ENCODE assay signal across 28 cellular contexts in genomic region chr11:17992916-17993315, GRCh38. TPM values are rescaled to one million over a fixed set of nuclear protein-coding genes. Genes with fewer than 3 reads are reported as not detected.
A peak's percentile ranks its signal among the peaks of the same experiment; 100 is the strongest.
DNase-seq lines count a peak whose midpoint lies in the region; ATAC-seq, FAIRE-seq and TF ChIP-seq lines count a peak whose summit lies in the region.
"Had no signal": no experiment of that assay in that cellular context is flagged by ENCODE, and none has a peak within 500 bp of the region (broad histone marks: within the 10 kb centered on the region; RNA-seq: fewer than 3 reads in every experiment).

No MANE protein-coding gene starts in this region.

- no peaks in the 10 kb centered on the region for H3K9me3 Mint-ChIP-seq in activated T-cell treated with anti-CD3 and anti-CD28 coated beads, Interleukin-2, amount 50 U/mL, for 72 hours
- H3K9me3 Mint-ChIP-seq in activated T-cell treated with anti-CD3 and anti-CD28 coated beads, Interleukin-2, amount 50 U/mL, for 4 hours, result no peaks in the 10 kb centered on the region
- H3K9me3 Mint-ChIP-seq: central memory CD8-positive, alpha-beta T cell; memory B cell; naive thymus-derived CD4-positive, alpha-beta T cell; stimulated activated naive CD8-positive, alpha-beta T cell treated with anti-CD3 and anti-CD28 coated beads, Interleukin-15, amount 100 ng/mL, for 72 hours had no signal

- no peaks in the 10 kb centered on the region for H3K4me1 Mint-ChIP-seq in activated T-cell treated with anti-CD3 and anti-CD28 coated beads, Interleukin-2, amount 50 U/mL, for 72 hours (ENCODE audit: low read depth)
- peaks cover 2% of the 10 kb centered on the region for H3K4me1 Mint-ChIP-seq in activated T-cell treated with anti-CD3 and anti-CD28 coated beads, Interleukin-2, amount 50 U/mL, for 4 hours (ENCODE audit: low read depth)
- H3K4me1 Mint-ChIP-seq: stimulated activated naive CD8-positive, alpha-beta T cell treated with anti-CD3 and anti-CD28 coated beads, Interleukin-15, amount 100 ng/mL, for 72 hours had no signal

- H3K27me3 Mint-ChIP-seq in activated T-cell treated with anti-CD3 and anti-CD28 coated beads, Interleukin-2, amount 50 U/mL, for 72 hours (ENCODE audit: low read depth), result no peaks in the 10 kb centered on the region
- H3K27me3 Mint-ChIP-seq in activated T-cell treated with anti-CD3 and anti-CD28 coated beads, Interleukin-2, amount 50 U/mL, for 4 hours (ENCODE audit: low read depth), result no peaks in the 10 kb centered on the region
- H3K27me3 Mint-ChIP-seq: central memory CD8-positive, alpha-beta T cell; memory B cell; naive thymus-derived CD4-positive, alpha-beta T cell; stimulated activated naive CD8-positive, alpha-beta T cell treated with anti-CD3 and anti-CD28 coated beads, Interleukin-15, amount 100 ng/mL, for 72 hours had no signal

- no peak overlapping the region for H3K27ac ChIP-seq in RWPE2 (ENCODE audit: poor library complexity, severe bottlenecking)
- H3K27ac ChIP-seq: heart right ventricle, upper lobe of left lung had no signal

- peaks cover 0 to 2% of the 10 kb centered on the region in 2 donors for H3K36me3 Mint-ChIP-seq in activated T-cell treated with anti-CD3 and anti-CD28 coated beads, Interleukin-2, amount 50 U/mL, for 72 hours (ENCODE audit: insufficient read depth in 2 of 2)
- H3K36me3 Mint-ChIP-seq in activated T-cell treated with anti-CD3 and anti-CD28 coated beads, Interleukin-2, amount 50 U/mL, for 4 hours (ENCODE audit: insufficient read depth), result peaks cover 32% of the 10 kb centered on the region

- FAIRE-seq in urothelium cell line (lab: Jason Lieb, UNC), result no peak
- FAIRE-seq: H1, islet of Langerhans, TTC549 had no signal

- H3K27ac Mint-ChIP-seq in activated T-cell treated with anti-CD3 and anti-CD28 coated beads, Interleukin-2, amount 50 U/mL, for 72 hours, result peak overlapping the region; percentile 61
- H3K27ac Mint-ChIP-seq: memory B cell; stimulated activated naive CD8-positive, alpha-beta T cell treated with anti-CD3 and anti-CD28 coated beads, Interleukin-15, amount 100 ng/mL, for 72 hours had no signal

- no peaks in the 10 kb centered on the region for H3K4me1 ChIP-seq in RWPE2 (ENCODE audit: insufficient read depth, poor library complexity, severe bottlenecking)
- H3K4me1 ChIP-seq: BE2C, heart right ventricle, upper lobe of left lung had no signal

- H3K27me3 ChIP-seq in RWPE2 (ENCODE audit: insufficient read depth, poor library complexity, severe bottlenecking), result no peaks in the 10 kb centered on the region
- H3K27me3 ChIP-seq: BE2C, heart right ventricle, upper lobe of left lung had no signal

- H3K4me3 Mint-ChIP-seq in activated T-cell treated with anti-CD3 and anti-CD28 coated beads, Interleukin-2, amount 50 U/mL, for 72 hours, result no peak overlapping the region
- no peak overlapping the region for H3K4me3 Mint-ChIP-seq in activated T-cell treated with anti-CD3 and anti-CD28 coated beads, Interleukin-2, amount 50 U/mL, for 4 hours
- H3K4me3 Mint-ChIP-seq: central memory CD8-positive, alpha-beta T cell; memory B cell; naive thymus-derived CD4-positive, alpha-beta T cell; stimulated activated naive CD8-positive, alpha-beta T cell treated with anti-CD3 and anti-CD28 coated beads, Interleukin-15, amount 100 ng/mL, for 72 hours had no signal

- H3K9me3 ChIP-seq in RWPE2 (ENCODE audit: severe bottlenecking), result no peaks in the 10 kb centered on the region
- H3K9me3 ChIP-seq: BE2C, Caco-2, heart right ventricle, upper lobe of left lung had no signal

- ATAC-seq in activated T-cell treated with anti-CD3 and anti-CD28 coated beads, Interleukin-2, amount 50 U/mL, for 72 hours (replicated peaks in 1 of 2), result no peak
- no peak for ATAC-seq in activated T-cell treated with anti-CD3 and anti-CD28 coated beads, Interleukin-2, amount 50 U/mL, for 4 hours
- ATAC-seq in RWPE2 (ENCODE audit: low read depth) (peak; percentile 55; the same call in 1 of the 3 replicates), esophagus mucosa (peak; percentile 70), HG03025 (IDR thresholded peaks at IDR 0.05; ENCODE audit: low FRiP score, unreplicated experiment) (no peak)
- ATAC-seq: heart right ventricle; naive thymus-derived CD4-positive, alpha-beta T cell; stimulated activated naive CD8-positive, alpha-beta T cell treated with anti-CD3 and anti-CD28 coated beads, Interleukin-15, amount 100 ng/mL, for 72 hours had no signal

- H3K4me3 ChIP-seq in RWPE2 (ENCODE audit: severe bottlenecking), result no peak overlapping the region
- H3K4me3 ChIP-seq: heart right ventricle, skin epidermis, upper lobe of left lung had no signal

- no peak for DNase-seq in activated T-cell treated with anti-CD3 and anti-CD28 coated beads, Interleukin-2, amount 50 U/mL, for 72 hours
- no peak for DNase-seq in activated T-cell treated with anti-CD3 and anti-CD28 coated beads, Interleukin-2, amount 50 U/mL, for 4 hours
- DNase-seq in RWPE2 (ENCODE audit: low spot score) (no peak), superior temporal gyrus (ENCODE audit: extremely low spot score) (peak; percentile 55), NCI-H2171 (lab: John Stamatoyannopoulos, UW) (no peak), urothelium cell line (ENCODE audit: low spot score) (no peak)
- DNase-seq: 8988T; activated CD4-positive, alpha-beta T cell treated with anti-CD3 and anti-CD28 coated beads for 48 hours; activated gamma-delta T cell; amniotic stem cell; BE2C; Caco-2; effector memory CD4-positive, alpha-beta T cell; heart right ventricle; naive thymus-derived CD4-positive, alpha-beta T cell; NCI-H187; NCI-H510A; Right ventricle myocardium superior; stimulated activated naive CD8-positive, alpha-beta T cell treated with anti-CD3 and anti-CD28 coated beads, Interleukin-15, amount 100 ng/mL, for 72 hours; upper lobe of left lung had no signal

- no peak for TF ChIP-seq CTCF in RWPE2 (IDR thresholded peaks at IDR 0.05; ENCODE audit: poor library complexity, severe bottlenecking)

- peaks cover 29% of the 10 kb centered on the region for H3K36me3 ChIP-seq in RWPE2 (ENCODE audit: low read depth)
- H3K36me3 ChIP-seq: BE2C had no signal

RNA-seq across cellular contexts. Expression of gene SERGEF, which starts 19.9 kb away (rescaled TPM):
- total RNA-seq in activated T-cell treated with anti-CD3 and anti-CD28 coated beads, Interleukin-2, amount 50 U/mL, for 72 hours, result 10 to 100 TPM; 40.8 to 43.1 TPM
- total RNA-seq in activated T-cell treated with anti-CD3 and anti-CD28 coated beads, Interleukin-2, amount 50 U/mL, for 4 hours, result 10 to 100 TPM; 17.6 to 22.5 (median 18.6) TPM
- total RNA-seq in esophagus mucosa, result 17.1 TPM

RNA-seq across cellular contexts. Expression of gene TPH1, which starts 53.2 kb away (rescaled TPM):
- total RNA-seq in activated T-cell treated with anti-CD3 and anti-CD28 coated beads, Interleukin-2, amount 50 U/mL, for 72 hours, result under 1 TPM; 0.25 to 0.70 TPM
- total RNA-seq in activated T-cell treated with anti-CD3 and anti-CD28 coated beads, Interleukin-2, amount 50 U/mL, for 4 hours, result under 1 TPM; 0.35 to 0.51 (median 0.40) TPM
- total RNA-seq in esophagus mucosa, result 0.08 TPM

Comparison
In these comparisons a context has a peak if more than half of its experiments do, and no peak if none do; other contexts are left out.
1. ATAC-seq: peak in RWPE2 (single experiment) and esophagus mucosa (single experiment); none in activated T-cell treated with anti-CD3 and anti-CD28 coated beads, Interleukin-2, amount 50 U/mL, for 72 hours (0 of 2), activated T-cell treated with anti-CD3 and anti-CD28 coated beads, Interleukin-2, amount 50 U/mL, for 4 hours (0 of 2) and HG03025 (single experiment).